In the genomic region with DNA sequence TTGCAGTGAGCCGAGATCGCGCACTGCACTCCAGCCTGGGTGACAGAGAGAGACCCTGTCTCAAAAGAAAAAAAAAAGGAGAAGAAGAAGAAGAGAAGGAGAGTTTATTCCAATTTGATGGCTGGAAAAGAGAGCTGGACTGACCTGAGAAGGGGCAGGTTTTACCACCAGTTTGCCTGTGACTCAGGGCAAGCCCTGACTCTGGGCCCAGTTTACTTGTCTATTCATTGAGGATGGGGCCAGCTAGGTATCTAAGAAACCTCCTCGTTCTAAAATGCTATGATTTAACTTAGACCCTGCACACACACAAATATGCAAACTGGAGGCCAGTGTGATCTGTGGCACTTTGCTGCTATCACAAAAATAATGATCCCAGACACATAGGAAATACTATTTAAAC, we compare ENCODE assay signal across 11 cellular contexts.
"Had no signal": no experiment of that assay in that cellular context is flagged by ENCODE, and none has a peak within 500 bp of the region (broad histone marks: within the 10 kb centered on the region; RNA-seq: fewer than 3 reads in every experiment).

No MANE protein-coding gene starts in this region.

- H3K4me3 ChIP-seq: coronary artery, gastrocnemius medialis, heart right ventricle had no signal

- H3K27me3 ChIP-seq: gastrocnemius medialis, heart right ventricle had no signal

- ATAC-seq: gastrocnemius medialis, heart right ventricle, SK-N-SH treated with all-trans-retinoic acid at 6 μM for 48 hours had no signal

- H3K36me3 ChIP-seq: gastrocnemius medialis had no signal

- H3K9me3 ChIP-seq: gastrocnemius medialis had no signal

- DNase-seq: activated CD4-positive, alpha-beta T cell treated with anti-CD3 and anti-CD28 coated beads, Interleukin-2, amount 50 U/mL, for 4 hours; activated effector memory CD4-positive, alpha-beta T cell treated with Interleukin-2 at 50 U/mL for 16 hours; caudate nucleus; effector CD4-positive, alpha-beta T cell; gastrocnemius medialis; heart right ventricle; retina; stimulated activated CD4-positive, alpha-beta T cell treated with anti-CD3 and anti-CD28 coated beads, Interleukin-4, amount 100 ng/mL, for 4 hours; trophoblast cell had no signal

- H3K27ac ChIP-seq: coronary artery, gastrocnemius medialis, heart right ventricle had no signal
